9 cellular contexts compared by ENCODE assay signal in the genomic region with DNA sequence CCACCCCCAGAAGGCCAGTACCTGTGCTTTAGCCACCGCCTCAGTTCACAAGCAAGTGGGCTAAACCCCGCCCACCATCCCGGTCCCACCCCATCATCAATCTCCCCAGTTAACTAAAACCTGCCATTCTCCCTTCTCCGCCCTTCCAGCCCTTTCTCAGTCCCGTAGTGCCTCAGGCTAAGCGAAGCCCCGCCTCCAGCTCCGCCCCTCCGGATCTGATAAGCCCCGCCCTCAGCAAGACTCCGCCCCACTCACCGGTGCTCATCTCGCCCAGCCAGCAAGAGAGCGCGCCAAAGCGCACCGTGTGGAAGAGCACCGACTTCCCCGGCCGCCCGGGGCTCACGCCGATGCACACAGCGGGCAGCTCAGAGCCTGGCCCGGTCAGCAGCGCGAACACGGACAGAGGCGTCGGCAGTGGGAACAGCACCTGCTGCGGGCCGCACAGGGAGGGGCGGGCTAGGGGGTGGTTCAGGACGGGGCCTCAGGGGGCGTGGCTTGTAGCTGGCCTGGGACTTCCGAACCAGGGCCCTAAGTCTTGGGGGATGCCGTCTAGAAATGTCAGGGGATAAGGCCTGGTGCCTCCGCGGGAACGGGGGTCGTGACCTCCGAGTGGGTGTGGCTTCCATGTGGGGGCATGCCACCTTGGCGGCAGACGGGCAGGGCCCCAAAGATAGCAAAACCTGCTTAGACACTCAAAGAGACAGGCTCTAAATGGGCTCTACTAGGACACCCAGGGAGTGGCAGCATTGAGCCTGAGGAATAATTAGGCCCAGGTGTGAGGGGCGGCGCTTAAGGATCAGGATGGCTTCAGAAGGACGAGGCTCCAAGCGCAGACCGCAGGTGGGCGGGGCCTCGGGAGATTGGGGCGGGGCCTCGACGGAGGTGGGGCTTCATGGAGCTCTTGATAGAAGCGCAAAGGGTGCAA. TPM values are rescaled to one million over a fixed set of nuclear protein-coding genes. Genes with fewer than 3 reads are reported as not detected.
DNase-seq lines count a peak whose midpoint lies in the region; ATAC-seq and TF ChIP-seq lines count a peak whose summit lies in the region.
"Had no signal": no experiment of that assay in that cellular context is flagged by ENCODE, and none has a peak within 500 bp of the region (broad histone marks: within the 10 kb centered on the region; RNA-seq: fewer than 3 reads in every experiment).

No MANE protein-coding gene starts in this region.

- H3K27me3 Mint-ChIP-seq in natural killer cell treated with Interleukin-12 subunit alpha and Interleukin-12 subunit beta and Interleukin-15 and Interleukin-18, amount 100 ng/mL, for 72 hours, result no peaks in the 10 kb centered on the region
- H3K27me3 Mint-ChIP-seq in natural killer cell (ENCODE audit: low read depth in 2 of 2) (no peaks in the 10 kb centered on the region), osteocyte (ENCODE audit: unreplicated experiment) (peaks cover 7% of the 10 kb centered on the region)
- H3K27me3 Mint-ChIP-seq: T-cell had no signal

- H3K27ac Mint-ChIP-seq in natural killer cell treated with Interleukin-12 subunit alpha and Interleukin-12 subunit beta and Interleukin-15 and Interleukin-18, amount 100 ng/mL, for 72 hours, result no peak overlapping the region
- H3K27ac Mint-ChIP-seq in natural killer cell (no peak overlapping the region), osteocyte (ENCODE audit: unreplicated experiment) (no peak overlapping the region)
- H3K27ac Mint-ChIP-seq: T-cell had no signal

- H3K36me3 Mint-ChIP-seq in natural killer cell treated with Interleukin-12 subunit alpha and Interleukin-12 subunit beta and Interleukin-15 and Interleukin-18, amount 100 ng/mL, for 72 hours, result peaks cover 7% of the 10 kb centered on the region
- no peaks in the 10 kb centered on the region for H3K36me3 Mint-ChIP-seq in natural killer cell
- no peaks in the 10 kb centered on the region for H3K36me3 Mint-ChIP-seq in osteocyte (ENCODE audit: unreplicated experiment)

- H3K9me3 Mint-ChIP-seq in natural killer cell treated with Interleukin-12 subunit alpha and Interleukin-12 subunit beta and Interleukin-15 and Interleukin-18, amount 100 ng/mL, for 72 hours, result no peaks in the 10 kb centered on the region
- H3K9me3 Mint-ChIP-seq in natural killer cell, result no peaks in the 10 kb centered on the region
- no peaks in the 10 kb centered on the region for H3K9me3 Mint-ChIP-seq in osteocyte (ENCODE audit: unreplicated experiment)
- H3K9me3 Mint-ChIP-seq: T-cell had no signal

- intact Hi-C loops in natural killer cell (cut with micrococcal nuclease), result no loop called here

- no peak for DNase-seq in natural killer cell treated with Interleukin-12 subunit alpha and Interleukin-12 subunit beta and Interleukin-15 and Interleukin-18, amount 100 ng/mL, for 72 hours (ENCODE audit: low spot score)
- DNase-seq in natural killer cell (no peak), osteocyte (ENCODE audit: extremely low spot score, unreplicated experiment) (no peak)
- DNase-seq in activated CD4-positive, alpha-beta T cell treated with anti-CD3 and anti-CD28 coated beads, Interleukin-2, amount 50 U/mL, for 1 hour, result peak; percentile 12
- DNase-seq in stimulated activated CD4-positive, alpha-beta T cell treated with anti-CD3 and anti-CD28 coated beads, Interleukin-4, amount 100 ng/mL, for 4 hours, result peak; percentile 10 to 20

- peak overlapping the region; percentile 50 for H3K4me3 ChIP-seq in iPS-11a (ENCODE audit: low read depth, low read length)

- ATAC-seq in natural killer cell treated with Interleukin-12 subunit alpha and Interleukin-12 subunit beta and Interleukin-15 and Interleukin-18, amount 100 ng/mL, for 72 hours, result peak; percentile 49 to 60
- ATAC-seq in natural killer cell (no peak), HG03139 (IDR thresholded peaks at IDR 0.05; ENCODE audit: unreplicated experiment) (no peak), GM19324 (IDR thresholded peaks at IDR 0.05; ENCODE audit: low FRiP score, unreplicated experiment) (no peak)

- no peaks in the 10 kb centered on the region for H3K4me1 Mint-ChIP-seq in natural killer cell treated with Interleukin-12 subunit alpha and Interleukin-12 subunit beta and Interleukin-15 and Interleukin-18, amount 100 ng/mL, for 72 hours (ENCODE audit: low read depth in 2 of 2)
- peaks cover 0 to 6% of the 10 kb centered on the region in 2 donors for H3K4me1 Mint-ChIP-seq in natural killer cell
- peaks cover 5% of the 10 kb centered on the region for H3K4me1 Mint-ChIP-seq in osteocyte (ENCODE audit: unreplicated experiment)

- no peak for TF ChIP-seq CTCF in natural killer cell (IDR thresholded peaks at IDR 0.05)
- no peak for TF ChIP-seq CTCF in osteocyte (IDR thresholded peaks at IDR 0.05)

- H3K4me3 Mint-ChIP-seq in natural killer cell treated with Interleukin-12 subunit alpha and Interleukin-12 subunit beta and Interleukin-15 and Interleukin-18, amount 100 ng/mL, for 72 hours, result no peak overlapping the region
- H3K4me3 Mint-ChIP-seq in natural killer cell, result no peak overlapping the region
- no peak overlapping the region for H3K4me3 Mint-ChIP-seq in osteocyte (ENCODE audit: unreplicated experiment)
- H3K4me3 Mint-ChIP-seq: T-cell had no signal

RNA-seq across cellular contexts. Expression of gene MAP4K1, which starts 21.4 kb away (rescaled TPM):
- total RNA-seq in natural killer cell treated with Interleukin-12 subunit alpha and Interleukin-12 subunit beta and Interleukin-15 and Interleukin-18, amount 100 ng/mL, for 72 hours, result 100 to 1,000 TPM in 1 of 2 donors, 10 to 100 TPM in 1; 81.4 to 318 TPM
- total RNA-seq in natural killer cell, result 100 to 1,000 TPM; 162 to 201 (median 163) TPM
- total RNA-seq in osteocyte, result 2.1 and 3.1 TPM in 2 replicates

RNA-seq across cellular contexts. Expression of gene EIF3K, which starts 22.7 kb away (rescaled TPM):
- 100 to 1,000 TPM; 216 to 286 TPM for total RNA-seq in natural killer cell treated with Interleukin-12 subunit alpha and Interleukin-12 subunit beta and Interleukin-15 and Interleukin-18, amount 100 ng/mL, for 72 hours
- total RNA-seq in natural killer cell, result 100 to 1,000 TPM; 232 to 262 (median 238) TPM
- total RNA-seq in osteocyte, result 258 and 262 TPM in 2 replicates

RNA-seq across cellular contexts. Expression of gene ACTN4, which starts 51.1 kb away (rescaled TPM):
- 100 to 1,000 TPM; 342 to 574 TPM for total RNA-seq in natural killer cell treated with Interleukin-12 subunit alpha and Interleukin-12 subunit beta and Interleukin-15 and Interleukin-18, amount 100 ng/mL, for 72 hours
- 100 to 1,000 TPM; 443 to 595 (median 541) TPM for total RNA-seq in natural killer cell
- total RNA-seq in osteocyte, result 525 and 560 TPM in 2 replicates

Comparison
In these comparisons a context has a peak if more than half of its experiments do, and no peak if none do; other contexts are left out.
1. ATAC-seq: peak in natural killer cell treated with Interleukin-12 subunit alpha and Interleukin-12 subunit beta and Interleukin-15 and Interleukin-18, amount 100 ng/mL, for 72 hours (2 of 2); none in natural killer cell (0 of 3), HG03139 (single experiment) and GM19324 (single experiment).
2. DNase-seq: peak in activated CD4-positive, alpha-beta T cell treated with anti-CD3 and anti-CD28 coated beads, Interleukin-2, amount 50 U/mL, for 1 hour (single experiment) and stimulated activated CD4-positive, alpha-beta T cell treated with anti-CD3 and anti-CD28 coated beads, Interleukin-4, amount 100 ng/mL, for 4 hours (2 of 2); none in natural killer cell treated with Interleukin-12 subunit alpha and Interleukin-12 subunit beta and Interleukin-15 and Interleukin-18, amount 100 ng/mL, for 72 hours (single experiment), natural killer cell (single experiment) and osteocyte (single experiment).
3. RNA of gene MAP4K1, which starts 21.4 kb away (total RNA-seq): 81.4 to 318 TPM in natural killer cell treated with Interleukin-12 subunit alpha and Interleukin-12 subunit beta and Interleukin-15 and Interleukin-18, amount 100 ng/mL, for 72 hours and 162 to 201 TPM in natural killer cell; 2.1 to 3.1 TPM in osteocyte; every median in the first group is over 10 times any median in the second.